8 cellular contexts compared by ENCODE assay signal in genomic region chr16:379961-380836, GRCh38. TPM values are rescaled to one million over a fixed set of nuclear protein-coding genes. Genes with fewer than 3 reads are reported as not detected.
DNase-seq lines count a peak whose midpoint lies in the region; ATAC-seq and TF ChIP-seq lines count a peak whose summit lies in the region.
"Had no signal": no experiment of that assay in that cellular context is flagged by ENCODE, and none has a peak within 500 bp of the region (broad histone marks: within the 10 kb centered on the region; RNA-seq: fewer than 3 reads in every experiment).

No MANE protein-coding gene starts in this region.

- WGBS in right cardiac atrium = 79% methylated on average over 29 of the region's 29 CpGs
- WGBS in spleen, 5 donors = 76 to 79% (median 78%) methylated on average over 25 to 29 of the region's 29 CpGs

- TF ChIP-seq CTCF in HFFc6 (IDR thresholded peaks at IDR 0.05) (no peak), spleen (IDR thresholded peaks at IDR 0.05 in 8 of 11, conservative IDR thresholded peaks at IDR 0.05 in 3 of 11) (no peak)
- TF ChIP-seq CTCF in activated CD8-positive, alpha-beta T cell treated with anti-CD3 and anti-CD28 coated beads for 36 hours (IDR thresholded peaks at IDR 0.05) = no peak

- peaks cover 0 to 27% (median 23%) of the 10 kb centered on the region in 6 donors for H3K36me3 ChIP-seq in spleen

- no peaks in the 10 kb centered on the region; the same call in 1 of the 2 replicates for H3K27me3 Mint-ChIP-seq in HFFc6 (ENCODE audit: insufficient read depth)
- no peaks in the 10 kb centered on the region for H3K27me3 Mint-ChIP-seq in activated CD8-positive, alpha-beta T cell treated with anti-CD3 and anti-CD28 coated beads for 36 hours

- H3K27ac ChIP-seq in right cardiac atrium (ENCODE audit: low read length) (no peak overlapping the region), spleen (peak overlapping the region in 3 of 8 donors; percentile 91 to 92 (median 92))

- peak overlapping the region; percentile 87 for H3K4me3 Mint-ChIP-seq in HFFc6
- peak overlapping the region; percentile 70 for H3K4me3 Mint-ChIP-seq in activated CD8-positive, alpha-beta T cell treated with anti-CD3 and anti-CD28 coated beads for 36 hours

- H3K27ac Mint-ChIP-seq in HFFc6 = peak overlapping the region; percentile 26; the same call in 1 of the 2 replicates
- peak overlapping the region; percentile 71 for H3K27ac Mint-ChIP-seq in activated CD8-positive, alpha-beta T cell treated with anti-CD3 and anti-CD28 coated beads for 36 hours

- CTCF ChIA-PET in activated CD8-positive, alpha-beta T cell treated with anti-CD3 and anti-CD28 coated beads for 36 hours (lab: Charles Lee) = no interaction called here

- H3K4me1 Mint-ChIP-seq in HFFc6 (ENCODE audit: low read depth) = peaks cover 6% of the 10 kb centered on the region
- peaks cover 28% of the 10 kb centered on the region for H3K4me1 Mint-ChIP-seq in activated CD8-positive, alpha-beta T cell treated with anti-CD3 and anti-CD28 coated beads for 36 hours (ENCODE audit: low read depth)

- peak overlapping the region; percentile 97 for H3K4me3 ChIP-seq in right cardiac atrium (ENCODE audit: low read length)
- H3K4me3 ChIP-seq in spleen = peak overlapping the region; percentile 86 to 100 (median 96)

- H3K9me3 ChIP-seq in right cardiac atrium (ENCODE audit: control insufficient read depth, low read length) (no peaks in the 10 kb centered on the region), spleen (no peaks in the 10 kb centered on the region)

- intact Hi-C loops in activated CD8-positive, alpha-beta T cell treated with anti-CD3 and anti-CD28 coated beads for 36 hours (cut with micrococcal nuclease) = no loop called here
- intact Hi-C loops in right cardiac atrium (cut with DNase I) = no loop called here
- intact Hi-C loops in spleen (cut with DNase I; ENCODE audit: low total_unique reads) = no loop called here

- H3K4me1 ChIP-seq in right cardiac atrium (ENCODE audit: control insufficient read depth, insufficient read depth, low read length) = no peaks in the 10 kb centered on the region
- peaks cover 17 to 60% (median 49%) of the 10 kb centered on the region in 6 donors for H3K4me1 ChIP-seq in spleen

- H3K27me3 ChIP-seq in right cardiac atrium (ENCODE audit: control insufficient read depth, insufficient read depth) = no peaks in the 10 kb centered on the region
- H3K27me3 ChIP-seq in spleen (replicated peaks in 1 of 7) = no peaks in the 10 kb centered on the region

- TF ChIP-seq POLR2A in spleen (IDR thresholded peaks at IDR 0.05) = no peak

- no peaks in the 10 kb centered on the region for H3K36me3 Mint-ChIP-seq in HFFc6 (ENCODE audit: low read depth)
- H3K36me3 Mint-ChIP-seq in activated CD8-positive, alpha-beta T cell treated with anti-CD3 and anti-CD28 coated beads for 36 hours (ENCODE audit: low read depth) = no peaks in the 10 kb centered on the region

- DNase-seq in HFFc6 (no peak), right cardiac atrium (no peak), spleen (no peak), NCI-H2107 treated with DMSO at 0.1 percent for 48 hours (lab: John Stamatoyannopoulos, UW; ENCODE audit: unreplicated experiment) (no peak), NCI-H2171 (lab: John Stamatoyannopoulos, UW) (no peak), Kasumi-1 (lab: John Stamatoyannopoulos, UW) (no peak)
- peak; percentile 58 for DNase-seq in activated CD8-positive, alpha-beta T cell treated with anti-CD3 and anti-CD28 coated beads for 36 hours
- DNase-seq: HCEC 1CT had no signal

- H3K9me3 Mint-ChIP-seq in HFFc6 = no peaks in the 10 kb centered on the region
- no peaks in the 10 kb centered on the region for H3K9me3 Mint-ChIP-seq in activated CD8-positive, alpha-beta T cell treated with anti-CD3 and anti-CD28 coated beads for 36 hours

- POLR2A ChIA-PET in activated CD8-positive, alpha-beta T cell treated with anti-CD3 and anti-CD28 coated beads for 36 hours (lab: Charles Lee) = interaction anchor here (0.8 to 1.2 kb wide), 5 partner anchors 8 to 146 kb away, joined by 3 to 6 read pairs (median 4); no protein-coding TSS in a partner anchor

- no peak for ATAC-seq in activated CD8-positive, alpha-beta T cell treated with anti-CD3 and anti-CD28 coated beads for 36 hours
- no peak for ATAC-seq in right cardiac atrium

RNA-seq across cellular contexts. Expression of gene PGAP6, which starts 1.6 kb away (rescaled TPM):
- total RNA-seq in HFFc6 (2021; fragmentation: NEBNext Ultra II Directional; extraction: Animal tissue kit (Norgen Biotek cat#: 25700)) = 10 to 100 TPM; 50.6 to 69.7 (median 59.7) TPM
- total RNA-seq in activated CD8-positive, alpha-beta T cell treated with anti-CD3 and anti-CD28 coated beads for 36 hours = 10 to 100 TPM; 21.9 to 24.8 TPM
- total RNA-seq in right cardiac atrium (10 to 100 TPM; 28.0 to 39.5 (median 34.8) TPM), spleen (10 to 100 TPM; 35.7 to 63.2 (median 51.0) TPM)
- polyA plus RNA-seq in right cardiac atrium (33.2 TPM), spleen (10 to 100 TPM; 19.5 to 40.6 (median 32.2) TPM)

RNA-seq across cellular contexts. Expression of gene MRPL28, which starts 9.9 kb away (rescaled TPM):
- total RNA-seq in HFFc6 (2021; fragmentation: NEBNext Ultra II Directional; extraction: Animal tissue kit (Norgen Biotek cat#: 25700)) = 100 to 1,000 TPM; 105 to 131 (median 129) TPM
- 10 to 100 TPM; 95.0 to 98.2 TPM for total RNA-seq in activated CD8-positive, alpha-beta T cell treated with anti-CD3 and anti-CD28 coated beads for 36 hours
- 10 to 100 TPM; 63.9 to 74.9 (median 69.3) TPM for total RNA-seq in right cardiac atrium
- 130 TPM for polyA plus RNA-seq in right cardiac atrium
- 10 to 100 TPM; 38.0 to 64.1 (median 48.0) TPM for total RNA-seq in spleen
- 100 to 1,000 TPM in 1 of 3 donors, 10 to 100 TPM in 2; 85.0 to 108 (median 85.7) TPM for polyA plus RNA-seq in spleen

RNA-seq across cellular contexts. Expression of gene NME4, which starts 16.8 kb away (rescaled TPM):
- total RNA-seq in HFFc6 (2021; fragmentation: NEBNext Ultra II Directional; extraction: Animal tissue kit (Norgen Biotek cat#: 25700)) = 100 to 1,000 TPM; 153 to 276 (median 158) TPM
- total RNA-seq in activated CD8-positive, alpha-beta T cell treated with anti-CD3 and anti-CD28 coated beads for 36 hours = 10 to 100 TPM; 22.9 to 24.2 TPM
- total RNA-seq in right cardiac atrium (10 to 100 TPM; 49.7 to 86.4 (median 66.0) TPM), spleen (10 to 100 TPM; 27.3 to 71.4 (median 50.0) TPM)
- polyA plus RNA-seq in right cardiac atrium (73.1 TPM), spleen (10 to 100 TPM; 43.4 to 75.8 (median 67.7) TPM)

RNA-seq across cellular contexts. Expression of gene DECR2, which starts 21.5 kb away (rescaled TPM):
- 10 to 100 TPM; 14.0 to 20.3 (median 16.0) TPM for total RNA-seq in HFFc6 (2021; fragmentation: NEBNext Ultra II Directional; extraction: Animal tissue kit (Norgen Biotek cat#: 25700))
- 1 to 10 TPM; 9.7 to 10.0 TPM for total RNA-seq in activated CD8-positive, alpha-beta T cell treated with anti-CD3 and anti-CD28 coated beads for 36 hours
- total RNA-seq in right cardiac atrium (10 to 100 TPM in 3 of 4 donors, 1 to 10 TPM in 1; 8.6 to 14.6 (median 13.3) TPM), spleen (10 to 100 TPM in 5 of 7 donors, 1 to 10 TPM in 2; 8.9 to 14.8 (median 11.7) TPM)
- polyA plus RNA-seq in right cardiac atrium (14.3 TPM), spleen (10 to 100 TPM in 2 of 3 donors, 1 to 10 TPM in 1; 9.1 to 19.5 (median 14.1) TPM)

RNA-seq across cellular contexts. Expression of gene AXIN1, which starts 27.7 kb away (rescaled TPM):
- total RNA-seq in HFFc6 (2021; fragmentation: NEBNext Ultra II Directional; extraction: Animal tissue kit (Norgen Biotek cat#: 25700)) = 10 to 100 TPM; 13.6 to 16.7 (median 14.7) TPM
- total RNA-seq in activated CD8-positive, alpha-beta T cell treated with anti-CD3 and anti-CD28 coated beads for 36 hours = 10 to 100 TPM; 24.1 to 24.9 TPM
- total RNA-seq in right cardiac atrium (10 to 100 TPM in 3 of 4 donors, 1 to 10 TPM in 1; 8.4 to 12.2 (median 10.6) TPM), spleen (10 to 100 TPM; 22.6 to 27.3 (median 24.8) TPM)
- polyA plus RNA-seq in right cardiac atrium (10.2 TPM), spleen (10 to 100 TPM; 12.9 to 22.7 (median 13.6) TPM)
